Comparison of ENCODE assay signal across 8 cellular contexts in the genomic region with DNA sequence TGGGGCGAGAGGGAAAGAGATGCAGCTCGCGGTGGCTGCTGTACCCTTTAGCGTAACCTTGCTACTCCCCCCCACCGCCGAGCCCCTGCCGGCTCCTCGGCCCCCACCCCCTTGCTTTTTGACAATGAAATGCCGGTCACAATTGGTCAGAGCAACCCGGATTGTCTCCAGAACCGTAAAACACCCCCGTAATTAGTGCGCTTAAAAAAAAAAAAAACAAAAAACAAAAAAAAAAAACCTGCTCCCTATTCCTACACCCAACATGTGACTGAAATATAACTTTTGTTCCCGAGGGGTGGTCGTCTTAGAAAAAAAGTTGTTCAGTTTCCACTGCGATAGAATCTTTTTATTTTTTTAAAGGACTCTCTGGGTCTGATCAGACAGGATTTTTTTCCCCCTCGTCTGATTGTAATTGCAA. TPM values are rescaled to one million over a fixed set of nuclear protein-coding genes. Genes with fewer than 3 reads are reported as not detected.
A peak's percentile ranks its signal among the peaks of the same experiment; 100 is the strongest.
DNase-seq lines count a peak whose midpoint lies in the region; ATAC-seq lines count a peak whose summit lies in the region.

No MANE protein-coding gene starts in this region.

- H3K36me3 ChIP-seq in stomach smooth muscle (ENCODE audit: control insufficient read depth in 2 of 2, insufficient read depth in 2 of 2, low read length in 2 of 2) = no peaks in the 10 kb centered on the region

- H3K9me3 ChIP-seq in stomach smooth muscle (ENCODE audit: control insufficient read depth in 2 of 2, low read length in 2 of 2) = no peaks in the 10 kb centered on the region

- DNase-seq in activated CD4-positive, alpha-beta T cell treated with anti-CD3 and anti-CD28 coated beads, Interleukin-2, amount 10 ng/mL, durations not matched to agents 24 days and 14 days = no peak
- no peak for DNase-seq in activated CD4-positive, alpha-beta T cell treated with anti-CD3 and anti-CD28 coated beads for 4 hours
- DNase-seq in NCI-H1105 treated with DMSO at 0.1 percent for 48 hours (lab: John Stamatoyannopoulos, UW) = no peak
- DNase-seq in retina = no peak

- H3K4me3 ChIP-seq in iPS-11a (ENCODE audit: low read depth, low read length) = peak overlapping the region; percentile 73
- H3K4me3 ChIP-seq in stomach smooth muscle (ENCODE audit: low read length in 2 of 2) = peak overlapping the region; percentile 97 to 98

- peak overlapping the region; percentile 97 for H3K27ac Mint-ChIP-seq in activated CD4-positive, alpha-beta T cell treated with anti-CD3 and anti-CD28 coated beads, Interleukin-2, amount 10 ng/mL, durations not matched to agents 24 days and 14 days
- peak overlapping the region; percentile 96 for H3K27ac Mint-ChIP-seq in activated T-helper 17 cell treated with anti-CD3 and anti-CD28 coated beads, Interleukin-2, amount 50 U/mL, for 72 hours

- intact Hi-C loops in activated CD4-positive, alpha-beta T cell treated with anti-CD3 and anti-CD28 coated beads, Interleukin-2, amount 10 ng/mL, durations not matched to agents 24 days and 14 days (cut with micrococcal nuclease) = loop anchor here (5.0 kb wide), 1 partner anchor 1067 kb away; a partner anchor contains a TSS

- peak overlapping the region; percentile 93 to 99 for H3K9ac ChIP-seq in stomach smooth muscle (ENCODE audit: low read length in 2 of 2)

- no peaks in the 10 kb centered on the region for H3K27me3 Mint-ChIP-seq in activated CD4-positive, alpha-beta T cell treated with anti-CD3 and anti-CD28 coated beads, Interleukin-2, amount 10 ng/mL, durations not matched to agents 24 days and 14 days
- H3K27me3 Mint-ChIP-seq in activated T-helper 17 cell treated with anti-CD3 and anti-CD28 coated beads, Interleukin-2, amount 50 U/mL, for 72 hours = no peaks in the 10 kb centered on the region

- H3K27me3 ChIP-seq in stomach smooth muscle (ENCODE audit: control insufficient read depth in 1 of 2, insufficient read depth in 2 of 2, low read length in 2 of 2) = no peaks in the 10 kb centered on the region

- H3K4me1 ChIP-seq in stomach smooth muscle (ENCODE audit: control insufficient read depth, insufficient read depth, low read length) = peaks cover 26% of the 10 kb centered on the region

- peak overlapping the region; percentile 96 for H3K27ac ChIP-seq in stomach smooth muscle (ENCODE audit: low read length)

- H3K4me1 Mint-ChIP-seq in activated CD4-positive, alpha-beta T cell treated with anti-CD3 and anti-CD28 coated beads, Interleukin-2, amount 10 ng/mL, durations not matched to agents 24 days and 14 days = peaks cover 34% of the 10 kb centered on the region
- peaks cover 18% of the 10 kb centered on the region for H3K4me1 Mint-ChIP-seq in activated T-helper 17 cell treated with anti-CD3 and anti-CD28 coated beads, Interleukin-2, amount 50 U/mL, for 72 hours

- H3K4me3 Mint-ChIP-seq in activated CD4-positive, alpha-beta T cell treated with anti-CD3 and anti-CD28 coated beads, Interleukin-2, amount 10 ng/mL, durations not matched to agents 24 days and 14 days = peak overlapping the region; percentile 91
- H3K4me3 Mint-ChIP-seq in activated T-helper 17 cell treated with anti-CD3 and anti-CD28 coated beads, Interleukin-2, amount 50 U/mL, for 72 hours = peak overlapping the region; percentile 92

- ATAC-seq in activated T-helper 17 cell treated with anti-CD3 and anti-CD28 coated beads, Interleukin-2, amount 50 U/mL, for 72 hours (replicated peaks) = no peak
- no peak for ATAC-seq in GM21529 (IDR thresholded peaks at IDR 0.05; ENCODE audit: unreplicated experiment)

- peaks cover 28% of the 10 kb centered on the region for H3K36me3 Mint-ChIP-seq in activated CD4-positive, alpha-beta T cell treated with anti-CD3 and anti-CD28 coated beads, Interleukin-2, amount 10 ng/mL, durations not matched to agents 24 days and 14 days (ENCODE audit: low read depth)
- H3K36me3 Mint-ChIP-seq in activated T-helper 17 cell treated with anti-CD3 and anti-CD28 coated beads, Interleukin-2, amount 50 U/mL, for 72 hours (ENCODE audit: low read depth) = peaks cover 50% of the 10 kb centered on the region

- no peaks in the 10 kb centered on the region for H3K9me3 Mint-ChIP-seq in activated CD4-positive, alpha-beta T cell treated with anti-CD3 and anti-CD28 coated beads, Interleukin-2, amount 10 ng/mL, durations not matched to agents 24 days and 14 days
- H3K9me3 Mint-ChIP-seq in activated T-helper 17 cell treated with anti-CD3 and anti-CD28 coated beads, Interleukin-2, amount 50 U/mL, for 72 hours = no peaks in the 10 kb centered on the region

RNA-seq across cellular contexts. Expression of a gene that starts 0.8 kb away (rescaled TPM):
- total RNA-seq in activated CD4-positive, alpha-beta T cell treated with anti-CD3 and anti-CD28 coated beads, Interleukin-2, amount 10 ng/mL, durations not matched to agents 24 days and 14 days = 114 and 119 TPM in 2 replicates
- total RNA-seq in activated T-helper 17 cell treated with anti-CD3 and anti-CD28 coated beads, Interleukin-2, amount 50 U/mL, for 72 hours = 10 to 100 TPM; 45.9 to 49.0 TPM
